Comparison of ENCODE assay signal across 15 cellular contexts in the genomic region with DNA sequence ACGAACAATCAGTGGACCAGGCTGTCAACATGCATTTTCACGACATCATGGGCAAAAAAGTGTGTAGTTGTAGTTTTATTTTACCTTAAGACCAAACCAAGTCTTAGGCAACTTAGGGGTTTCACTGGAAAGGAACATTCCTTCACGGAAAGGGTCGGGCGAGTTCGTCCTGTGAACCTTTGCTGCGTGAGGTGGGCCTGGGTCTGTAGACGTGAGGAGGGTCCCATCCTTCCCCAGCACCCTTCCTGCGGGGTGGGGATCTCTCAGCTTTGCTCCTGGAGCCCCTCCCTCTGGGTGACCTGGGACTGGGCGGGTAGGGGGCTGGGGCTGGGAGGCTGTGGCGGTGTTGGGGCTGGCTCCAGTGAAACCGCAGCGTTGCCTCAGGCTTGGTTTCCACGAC.
"Had no signal": no experiment of that assay in that cellular context is flagged by ENCODE, and none has a peak within 500 bp of the region (broad histone marks: within the 10 kb centered on the region; RNA-seq: fewer than 3 reads in every experiment).

No MANE protein-coding gene starts in this region.

- H3K4me2 ChIP-seq: SK-N-SH had no signal

- H3K36me3 ChIP-seq: breast epithelium had no signal

- H3K27ac Mint-ChIP-seq: activated naive CD8-positive, alpha-beta T cell treated with anti-CD3 and anti-CD28 coated beads, Interleukin-2, amount 50 U/mL, for 24 hours; activated T-helper 1 cell treated with anti-CD3 and anti-CD28 coated beads, Interleukin-12 subunit alpha, Interleukin-12 subunit beta, Interleukin-2, Interleukin-4 antibody, amounts not matched to agents 30 ng/mL and 10 ng/mL and 1 ng/mL, durations not matched to agents 14 hours and 24 hours and 36 hours; dendritic cell treated with granulocyte-macrophage colony-stimulating factor and Interleukin-4, amounts not matched to agents 40 ng/mL and 50 ng/mL, for 4 days; stimulated activated memory B cell treated with anti-CD40 and anti-IgM and Interleukin-4, amounts not matched to agents 10 μg/mL and 1 μg/mL and 100 μg/mL, for 72 hours; T-cell had no signal

- H3K4me1 Mint-ChIP-seq: activated naive CD8-positive, alpha-beta T cell treated with anti-CD3 and anti-CD28 coated beads, Interleukin-2, amount 50 U/mL, for 24 hours had no signal

- H3K9ac ChIP-seq: parathyroid adenoma, SK-N-SH had no signal

- H3K27me3 Mint-ChIP-seq: activated naive CD8-positive, alpha-beta T cell treated with anti-CD3 and anti-CD28 coated beads, Interleukin-2, amount 50 U/mL, for 24 hours; dendritic cell treated with granulocyte-macrophage colony-stimulating factor and Interleukin-4, amounts not matched to agents 40 ng/mL and 50 ng/mL, for 4 days; stimulated activated memory B cell treated with anti-CD40 and anti-IgM and Interleukin-4, amounts not matched to agents 10 μg/mL and 1 μg/mL and 100 μg/mL, for 72 hours; T-cell had no signal

- H3K27me3 ChIP-seq: breast epithelium, neutrophil, tibial artery had no signal

- H3K4me1 ChIP-seq: breast epithelium, parathyroid adenoma, tibial artery had no signal

- H2AFZ ChIP-seq: parathyroid adenoma had no signal

- H3K9me3 ChIP-seq: breast epithelium, neutrophil, SK-N-SH, tibial artery had no signal

- H3K4me3 Mint-ChIP-seq: activated naive CD8-positive, alpha-beta T cell treated with anti-CD3 and anti-CD28 coated beads, Interleukin-2, amount 50 U/mL, for 24 hours; activated T-helper 1 cell treated with anti-CD3 and anti-CD28 coated beads, Interleukin-12 subunit alpha, Interleukin-12 subunit beta, Interleukin-2, Interleukin-4 antibody, amounts not matched to agents 30 ng/mL and 10 ng/mL and 1 ng/mL, durations not matched to agents 14 hours and 24 hours and 36 hours; dendritic cell treated with granulocyte-macrophage colony-stimulating factor and Interleukin-4, amounts not matched to agents 40 ng/mL and 50 ng/mL, for 4 days; stimulated activated memory B cell treated with anti-CD40 and anti-IgM and Interleukin-4, amounts not matched to agents 10 μg/mL and 1 μg/mL and 100 μg/mL, for 72 hours; T-cell had no signal

- H3K4me3 ChIP-seq: breast epithelium, tibial artery had no signal

- DNase-seq: activated CD4-positive, CD25-positive, alpha-beta regulatory T cell treated with anti-CD3 and anti-CD28 coated beads, Interleukin-2, amount 50 U/mL, for 72 hours; activated naive CD4-positive, alpha-beta T cell; activated naive CD8-positive, alpha-beta T cell treated with anti-CD3 and anti-CD28 coated beads, Interleukin-2, amount 50 U/mL, for 24 hours; aorta; hippocampal formation; SK-N-SH; T-cell; T1000; tibial artery had no signal

- H3K9me3 Mint-ChIP-seq: activated naive CD8-positive, alpha-beta T cell treated with anti-CD3 and anti-CD28 coated beads, Interleukin-2, amount 50 U/mL, for 24 hours; activated T-helper 1 cell treated with anti-CD3 and anti-CD28 coated beads, Interleukin-12 subunit alpha, Interleukin-12 subunit beta, Interleukin-2, Interleukin-4 antibody, amounts not matched to agents 30 ng/mL and 10 ng/mL and 1 ng/mL, durations not matched to agents 14 hours and 24 hours and 36 hours; dendritic cell treated with granulocyte-macrophage colony-stimulating factor and Interleukin-4, amounts not matched to agents 40 ng/mL and 50 ng/mL, for 4 days; stimulated activated memory B cell treated with anti-CD40 and anti-IgM and Interleukin-4, amounts not matched to agents 10 μg/mL and 1 μg/mL and 100 μg/mL, for 72 hours; T-cell had no signal

- ATAC-seq: activated naive CD8-positive, alpha-beta T cell treated with anti-CD3 and anti-CD28 coated beads, Interleukin-2, amount 50 U/mL, for 24 hours; stimulated activated memory B cell treated with anti-CD40 and anti-IgM and Interleukin-4, amounts not matched to agents 10 μg/mL and 1 μg/mL and 100 μg/mL, for 72 hours; T-cell had no signal

- H3K27ac ChIP-seq: breast epithelium, neutrophil, parathyroid adenoma, tibial artery had no signal
